Comparison of ENCODE assay signal across 19 cellular contexts in genomic region chr4:102601586-102602227, GRCh38.
"Had no signal": no experiment of that assay in that cellular context is flagged by ENCODE, and none has a peak within 500 bp of the region (broad histone marks: within the 10 kb centered on the region; RNA-seq: fewer than 3 reads in every experiment).

No MANE protein-coding gene starts in this region.

- H3K9me3 ChIP-seq: neutrophil, pancreas, sigmoid colon, upper lobe of right lung had no signal

- H3K4me3 ChIP-seq: coronary artery, pancreas, sigmoid colon, upper lobe of right lung had no signal

- H3K4me3 Mint-ChIP-seq: activated B cell treated with CpG ODN at 0.5 μM for 24 hours; activated T-cell treated with anti-CD3 and anti-CD28 coated beads, Interleukin-2, amount 50 U/mL, for 72 hours; brain; natural killer cell; T-helper 2 cell treated with Interferon-gamma antibody and Interleukin-4, amounts not matched to agents 5 μg/mL and 100 μg/mL, for 36 hours had no signal

- H3K27ac Mint-ChIP-seq: brain; T-helper 2 cell treated with Interferon-gamma antibody and Interleukin-4, amounts not matched to agents 5 μg/mL and 100 μg/mL, for 36 hours had no signal

- H3K4me1 Mint-ChIP-seq: brain had no signal

- H3K27me3 Mint-ChIP-seq: activated B cell treated with CpG ODN at 0.5 μM for 24 hours, brain had no signal

- ATAC-seq: activated T-cell treated with anti-CD3 and anti-CD28 coated beads, Interleukin-2, amount 50 U/mL, for 72 hours; natural killer cell; pancreas; upper lobe of right lung had no signal

- H3K27ac ChIP-seq: coronary artery, neutrophil, pancreas, sigmoid colon, upper lobe of right lung had no signal

- H3K9me3 Mint-ChIP-seq: activated B cell treated with CpG ODN at 0.5 μM for 24 hours, brain, natural killer cell had no signal

- H3K27me3 ChIP-seq: neutrophil, pancreas, sigmoid colon, upper lobe of right lung had no signal

- H3K4me1 ChIP-seq: pancreas had no signal

- DNase-seq: activated B cell treated with CpG ODN at 0.5 μM for 24 hours; activated CD4-positive, alpha-beta T cell treated with anti-CD3 and anti-CD28 coated beads for 48 hours; activated CD8-positive, alpha-beta memory T cell treated with anti-CD3 and anti-CD28 coated beads, Interleukin-2, amount 50 U/mL, for 4 hours; activated effector memory CD4-positive, alpha-beta T cell treated with anti-CD3 and anti-CD28 coated beads, Interleukin-2, amount 50 U/mL, for 16 hours; activated T-cell treated with anti-CD3 and anti-CD28 coated beads, Interleukin-2, amount 50 U/mL, for 72 hours; anterior cingulate cortex; central memory CD4-positive, alpha-beta T cell; head of caudate nucleus; natural killer cell; pancreas; sigmoid colon; stimulated activated CD4-positive, alpha-beta T cell treated with anti-CD3 and anti-CD28 coated beads, Interleukin-4, amount 100 ng/mL, for 4 hours; stimulated activated naive CD4-positive, alpha-beta T cell; SW 1271; upper lobe of right lung had no signal
